ENCODE assay signal across 1 cellular context in the genomic region with DNA sequence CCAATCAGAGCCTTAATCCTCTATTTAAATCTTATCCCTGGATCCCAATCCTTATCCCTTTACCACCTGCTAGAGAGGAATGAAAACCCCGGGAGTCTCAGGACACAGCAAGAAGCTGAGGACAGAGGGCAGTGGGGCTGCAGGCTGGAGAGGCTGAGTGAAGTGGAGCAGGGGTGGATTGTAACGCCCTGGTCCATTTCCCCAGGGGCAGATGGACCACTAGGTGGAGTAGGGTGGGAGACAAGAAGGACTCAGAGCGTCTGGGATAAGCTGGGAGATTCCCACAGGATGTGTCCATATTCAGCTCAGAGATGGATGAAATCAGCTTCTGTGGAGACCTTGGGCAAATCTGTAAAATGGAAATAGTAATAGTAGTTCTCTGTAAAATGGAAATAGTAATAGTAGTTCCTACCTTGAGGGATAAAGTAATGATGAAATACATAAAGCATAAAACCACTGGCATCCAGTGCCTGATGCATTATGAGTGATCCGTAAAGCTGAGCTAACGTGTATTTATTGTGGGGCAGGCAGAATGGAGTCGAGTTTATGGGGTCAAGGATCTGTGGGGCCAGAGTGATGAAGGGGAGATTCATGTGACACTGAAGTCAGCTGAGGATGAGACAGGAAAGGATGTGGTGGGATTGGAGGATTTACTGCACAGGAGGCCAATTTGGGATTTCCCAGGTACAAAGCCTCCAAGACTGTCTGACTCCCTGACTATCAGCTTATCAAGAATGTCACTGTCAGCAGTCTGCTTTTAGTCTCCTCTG.
TF ChIP-seq lines count a peak whose summit lies in the region.

No MANE protein-coding gene starts in this region.

TF ChIP-seq in endothelial cell of umbilical vein, 7 proteins besides CTCF, POLR2A, EP300 and RAD21:
- TF ChIP-seq EZH2 (IDR thresholded peaks at IDR 0.05; ENCODE audit: borderline replicate concordance, low read depth, low read length, severe bottlenecking), result no peak
- no peak for TF ChIP-seq MAX (IDR thresholded peaks at IDR 0.05; ENCODE audit: insufficient read depth, insufficient read length)
- TF ChIP-seq POLR2AphosphoS5 (IDR thresholded peaks at IDR 0.05; ENCODE audit: insufficient read depth, low read depth, low read length), result no peak
- TF ChIP-seq MYC (IDR thresholded peaks at IDR 0.05; ENCODE audit: low read depth, low read length), result no peak
- no peak for TF ChIP-seq JUN (IDR thresholded peaks at IDR 0.05; ENCODE audit: borderline replicate concordance, insufficient read depth, insufficient read length, low read depth)
- no peak for TF ChIP-seq GATA2 (IDR thresholded peaks at IDR 0.05; ENCODE audit: insufficient read depth, insufficient read length, low read depth, low read length)
- no peak for TF ChIP-seq FOS (IDR thresholded peaks at IDR 0.05; ENCODE audit: borderline replicate concordance, insufficient read depth, low read length)
